Comparison of ENCODE assay signal across 16 cellular contexts in genomic region chr2:233360771-233361176, GRCh38. TPM values are rescaled to one million over a fixed set of nuclear protein-coding genes. Genes with fewer than 3 reads are reported as not detected.
A peak's percentile ranks its signal among the peaks of the same experiment; 100 is the strongest.
DNase-seq lines count a peak whose midpoint lies in the region; ATAC-seq and TF ChIP-seq lines count a peak whose summit lies in the region.
"Had no signal": no experiment of that assay in that cellular context is flagged by ENCODE, and none has a peak within 500 bp of the region (broad histone marks: within the 10 kb centered on the region; RNA-seq: fewer than 3 reads in every experiment).

No MANE protein-coding gene starts in this region.

- H3K27me3 ChIP-seq in right cardiac atrium (ENCODE audit: control insufficient read depth, insufficient read depth): no peaks in the 10 kb centered on the region
- H3K27me3 ChIP-seq: gastroesophageal sphincter, upper lobe of right lung had no signal

- peak; percentile 60 for DNase-seq in G401 (ENCODE audit: low spot score)
- DNase-seq in WTC11 (ENCODE audit: low spot score): no peak
- peak in 1 of 3 donors; percentile 57 for DNase-seq in right cardiac atrium
- DNase-seq in sciatic nerve (ENCODE audit: low spot score): no peak
- DNase-seq in activated CD4-positive, CD25-positive, alpha-beta regulatory T cell (lab: John Stamatoyannopoulos, UW): no peak
- DNase-seq in occipital lobe (lab: John Stamatoyannopoulos, UW): no peak
- no peak for DNase-seq in middle frontal gyrus (ENCODE audit: extremely low spot score, low spot score)
- DNase-seq: activated T-cell treated with anti-CD3 and anti-CD28 coated beads, Interleukin-2, amount 50 U/mL, for 24 hours; DMS153; NCI-H1092; NK-92 treated with Interleukin-12 subunit alpha and Interleukin-12 subunit beta, amount 100 ng/mL, for 24 hours; stimulated activated CD4-positive, alpha-beta T cell treated with anti-CD3 and anti-CD28 coated beads, Interleukin-2, amount 100 ng/mL, for 24 hours; upper lobe of right lung had no signal

- peaks cover 14% of the 10 kb centered on the region for H3K4me1 Mint-ChIP-seq in WTC11

- ATAC-seq in WTC11 (peak; percentile 47; the same call in 1 of the 2 replicates), right cardiac atrium (peak; percentile 38 to 64), sciatic nerve (peak; percentile 13)
- ATAC-seq: gastroesophageal sphincter, upper lobe of right lung had no signal

- POLR2A ChIA-PET in WTC11 (lab: Charles Lee): no interaction called here

- H3K9me3 Mint-ChIP-seq in WTC11: no peaks in the 10 kb centered on the region

- no peak overlapping the region for H3K4me3 ChIP-seq in right cardiac atrium (ENCODE audit: low read length)
- H3K4me3 ChIP-seq: gastroesophageal sphincter, upper lobe of right lung had no signal

- in situ Hi-C loops in G401 (cut with HindIII; ENCODE audit: low sequenced_read_pairs): no loop called here

- no peak for TF ChIP-seq CTCF in WTC11 (IDR thresholded peaks at IDR 0.05)

- H3K27ac ChIP-seq in right cardiac atrium (ENCODE audit: low read length): no peak overlapping the region
- H3K27ac ChIP-seq: gastroesophageal sphincter, upper lobe of right lung had no signal

- H3K4me3 Mint-ChIP-seq in WTC11: no peak overlapping the region
- H3K4me3 Mint-ChIP-seq: activated T-cell treated with anti-CD3 and anti-CD28 coated beads, Interleukin-2, amount 50 U/mL, for 24 hours had no signal

- WGBS in right cardiac atrium: 51% methylated on average over 4 of the region's 4 CpGs

- 0 out of 2 replicates have a peak, but pooled peaks cover 3% of the 10 kb centered on the region for H3K36me3 Mint-ChIP-seq in WTC11

- intact Hi-C loops in right cardiac atrium (cut with DNase I): no loop called here
- intact Hi-C loops in sciatic nerve (cut with DNase I): no loop called here

- peak overlapping the region; percentile 60; the same call in 1 of the 2 replicates for H3K27ac Mint-ChIP-seq in WTC11

- no peaks in the 10 kb centered on the region for H3K9me3 ChIP-seq in right cardiac atrium (ENCODE audit: control insufficient read depth, low read length)
- H3K9me3 ChIP-seq: upper lobe of right lung had no signal

- H3K27me3 Mint-ChIP-seq in WTC11 (ENCODE audit: low read depth): peaks cover 5% of the 10 kb centered on the region
- H3K27me3 Mint-ChIP-seq: activated T-cell treated with anti-CD3 and anti-CD28 coated beads, Interleukin-2, amount 50 U/mL, for 24 hours had no signal

- H3K4me1 ChIP-seq in right cardiac atrium (ENCODE audit: control insufficient read depth, insufficient read depth, low read length): peaks cover 5% of the 10 kb centered on the region

- CTCF ChIA-PET in WTC11 (lab: Charles Lee): no interaction called here

TF ChIP-seq in WTC11, 78 proteins besides CTCF, POLR2A, EP300 and RAD21:
- TF ChIP-seq ARID4B (CRISPR knock-in tag; IDR thresholded peaks at IDR 0.05; ENCODE audit: borderline replicate concordance) (no peak), ETV6 (CRISPR knock-in tag; IDR thresholded peaks at IDR 0.05) (no peak), ATF6 (CRISPR knock-in tag; IDR thresholded peaks at IDR 0.05) (no peak)

RNA-seq across cellular contexts. Expression of gene DGKD, which starts 6.5 kb away (rescaled TPM):
- total RNA-seq in G401 (2014; rRNA removed; shearing (Covaris generic)): 15.6 and 20.4 TPM in 2 replicates
- total RNA-seq in WTC11 (2021) (30.6 to 41.4 TPM (median 31.9 TPM) in 3 replicates), right cardiac atrium (10 to 100 TPM; 27.6 to 44.9 (median 38.6) TPM), sciatic nerve (35.8 TPM), occipital lobe (33.1 TPM)
- 17.9 TPM for polyA plus RNA-seq in right cardiac atrium

RNA-seq across cellular contexts. Expression of gene SAG, which starts 53.2 kb away (rescaled TPM):
- total RNA-seq in G401 (2014; rRNA removed; shearing (Covaris generic)): 0.80 TPM in 1 of 2 replicates, not detected in the other
- total RNA-seq in WTC11 (2021) (0.14 TPM in 1 of 3 replicates, not detected in the others), right cardiac atrium (not detected), sciatic nerve (not detected), occipital lobe (not detected)
- not detected for polyA plus RNA-seq in right cardiac atrium
- total RNA-seq: chondrocyte; T-helper 1 cell treated with Interleukin-12 subunit alpha and Interleukin-12 subunit beta and Interleukin-4 antibody, amounts not matched to agents 30 ng/mL and 1 ng/mL, for 36 hours; upper lobe of right lung had no signal
